Comparison of ENCODE assay signal across 1 cellular context in the genomic region with DNA sequence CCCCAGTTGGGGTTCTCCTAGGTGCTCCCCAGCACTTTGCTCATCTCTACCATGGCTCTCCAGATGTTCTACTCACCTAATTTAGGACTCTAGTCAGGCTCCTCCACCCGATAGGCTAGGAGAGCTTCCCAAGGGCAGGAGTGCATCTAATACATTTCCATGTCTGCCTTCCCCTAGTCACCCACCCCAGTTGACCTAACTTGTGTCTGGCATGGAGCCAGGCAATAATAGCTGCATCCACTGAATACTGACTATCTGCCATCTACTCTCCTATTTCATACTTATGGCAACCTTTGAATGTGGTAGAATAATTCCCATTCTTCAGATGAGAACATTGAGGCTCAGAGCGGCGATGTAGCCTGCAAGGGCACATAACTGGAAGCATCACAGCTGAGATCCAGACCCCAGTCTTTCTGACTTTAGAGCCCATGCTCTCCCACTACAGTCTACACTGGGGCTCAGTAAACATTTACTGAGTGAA.
TF ChIP-seq lines count a peak whose summit lies in the region.

No MANE protein-coding gene starts in this region.

TF ChIP-seq in IMR-90, 13 proteins besides CTCF, POLR2A, EP300 and RAD21 (continued from another document):
- TF ChIP-seq ELK1 (IDR thresholded peaks at IDR 0.05; ENCODE audit: borderline replicate concordance, low read depth, low read length) (no peak), RCOR1 (IDR thresholded peaks at IDR 0.05; ENCODE audit: insufficient replicate concordance, low read length) (no peak), NFE2L2 (IDR thresholded peaks at IDR 0.05; ENCODE audit: low read depth, low read length) (no peak), CHD1 (IDR thresholded peaks at IDR 0.05; ENCODE audit: low read depth, low read length) (no peak), MAZ (IDR thresholded peaks at IDR 0.05; ENCODE audit: borderline replicate concordance, low read depth, low read length) (no peak), BHLHE40 (IDR thresholded peaks at IDR 0.05; ENCODE audit: low read depth, low read length) (no peak), MXI1 (IDR thresholded peaks at IDR 0.05; ENCODE audit: borderline replicate concordance, low read depth, low read length) (no peak), FOS (IDR thresholded peaks at IDR 0.05; ENCODE audit: low read depth, low read length) (no peak)
